ENCODE assay signal across 14 cellular contexts in genomic region chr1:145182578-145183413, GRCh38. TPM values are rescaled to one million over a fixed set of nuclear protein-coding genes. Genes with fewer than 3 reads are reported as not detected.
DNase-seq lines count a peak whose midpoint lies in the region; ATAC-seq, FAIRE-seq and TF ChIP-seq lines count a peak whose summit lies in the region.
"Not testable (repeated sequence)": the region's sequence is repeated elsewhere in the genome, so short reads cannot be mapped to it uniquely, and the experiment has no call there.
"Had no signal": no experiment of that assay in that cellular context is flagged by ENCODE, and none has a peak within 500 bp of the region (broad histone marks: within the 10 kb centered on the region; RNA-seq: fewer than 3 reads in every experiment).

No MANE protein-coding gene starts in this region.

- not testable (repeated sequence) for H3K4me1 Mint-ChIP-seq in natural killer cell

- CTCF ChIA-PET in HCT116 (lab: Charles Lee); K562 (lab: Yijun Ruan, JAX; ENCODE audit: low intra/inter-chr PET ratio): not testable (repeated sequence)

- WGBS in K562 (ENCODE audit: insufficient coverage, low coverage, missing lambda C conversion rate): 0% methylated on average over 3 of the region's 5 CpGs

- POLR2A ChIA-PET in HCT116 (lab: Charles Lee); K562 (lab: Yijun Ruan, JAX): not testable (repeated sequence)

- intact Hi-C loops in HCT116 (cut with micrococcal nuclease); K562 (cut with micrococcal nuclease); left ventricle myocardium superior (cut with micrococcal nuclease); natural killer cell (cut with micrococcal nuclease): not testable (repeated sequence)

- H3K4me2 ChIP-seq in HCT116 (ENCODE audit: low read length); K562 (ENCODE audit: insufficient read depth, low read length): not testable (repeated sequence)

- not testable (repeated sequence) for H3K36me3 Mint-ChIP-seq in natural killer cell

- H2AFZ ChIP-seq in HCT116 (ENCODE audit: low read depth, low read length, poor library complexity, severe bottlenecking); K562 (ENCODE audit: low read depth, low read length): not testable (repeated sequence)

- not testable (repeated sequence) for H3K27me3 ChIP-seq in HCT116 (ENCODE audit: insufficient read depth, low read length); K562 (ENCODE audit: control insufficient read depth in 2 of 2, insufficient read depth in 2 of 2, low read length in 2 of 2)

- TF ChIP-seq CTCF in HCT116 (IDR thresholded peaks at IDR 0.05 in 2 of 3, conservative IDR thresholded peaks at IDR 0.05 in 1 of 3; ENCODE audit: borderline replicate concordance in 1 of 3, insufficient read depth in 1 of 3, low read depth in 2 of 3, low read length in 2 of 3); K562 (IDR thresholded peaks at IDR 0.05 in 2 of 3, conservative IDR thresholded peaks at IDR 0.05 in 1 of 3; ENCODE audit: insufficient read depth in 2 of 3, low read depth in 1 of 3, low read length in 3 of 3); natural killer cell (IDR thresholded peaks at IDR 0.05): not testable (repeated sequence)

- ATAC-seq in GM18861 (IDR thresholded peaks at IDR 0.05; ENCODE audit: unreplicated experiment) (peak; percentile 67), HCT116 (peak; percentile 94), K562 (peak; percentile 99), left ventricle myocardium superior (peak; percentile 47), natural killer cell (peak; percentile 83 to 97 (median 95))
- ATAC-seq in activated CD4-positive, CD25-positive, alpha-beta regulatory T cell treated with anti-CD3 and anti-CD28 coated beads, Interleukin-2, amount 50 U/mL, for 24 hours: peak; percentile 75 to 85

- H3K9me1 ChIP-seq in K562 (ENCODE audit: control insufficient read depth, insufficient read depth, low read length): not testable (repeated sequence)

- RAD21 ChIA-PET in HCT116 (lab: Charles Lee; ENCODE audit: low non-redundant PET in 1 of 2, low total read pairs in 2 of 2, uncharacterized antibody in 2 of 2, unreplicated experiment in 2 of 2): not testable (repeated sequence)

- not testable (repeated sequence) for H3K27ac ChIP-seq in HCT116 (ENCODE audit: low read depth, low read length); K562 (ENCODE audit: extremely low read depth, low read depth, low read length)

- not testable (repeated sequence) for H3K79me2 ChIP-seq in HCT116 (ENCODE audit: insufficient read depth, low read length); K562 (ENCODE audit: control insufficient read depth, insufficient read depth, low read length)

- in situ Hi-C loops in K562 (cut with MboI): not testable (repeated sequence)

- H3K4me3 Mint-ChIP-seq in natural killer cell: not testable (repeated sequence)

- not testable (repeated sequence) for DNase-seq in HCT116 (ENCODE audit: low read depth, low spot score); K562 (ENCODE audit: extremely low read depth in 1 of 4, low spot score in 3 of 4); left ventricle myocardium superior; natural killer cell
- peak; percentile 22 for DNase-seq in NAMALWA (ENCODE audit: low spot score)

- peak overlapping the region in 1 of 2 donors; percentile 29 for H3K27ac Mint-ChIP-seq in natural killer cell

- TF ChIP-seq RAD21 in HCT116 (IDR thresholded peaks at IDR 0.05; ENCODE audit: low read depth) (0 out of 2 replicates have a peak, but pooled peaks have one; percentile 4), K562 (CRISPR knock-in tag; conservative IDR thresholded peaks at IDR 0.05 in 1 of 2, IDR thresholded peaks at IDR 0.05 in 1 of 2) (peak; percentile 48 to 62; a peak in 3 of 4 replicates)

- TF ChIP-seq POLR2A in HCT116 (IDR thresholded peaks at IDR 0.05; ENCODE audit: borderline replicate concordance, extremely low read depth, insufficient read depth, insufficient read length); K562 (conservative IDR thresholded peaks at IDR 0.05): not testable (repeated sequence)

- not testable (repeated sequence) for FAIRE-seq in K562 (lab: Jason Lieb, UNC)

- not testable (repeated sequence) for H3K9ac ChIP-seq in HCT116 (ENCODE audit: low read length); K562 (ENCODE audit: insufficient read depth in 1 of 2, low read depth in 2 of 2, low read length in 2 of 2)

- not testable (repeated sequence) for H3K9me3 ChIP-seq in HCT116 (ENCODE audit: control insufficient read depth in 1 of 2, insufficient read depth in 1 of 2, low read depth in 1 of 2, low read length in 2 of 2); K562 (replicated peaks; ENCODE audit: control insufficient read depth, insufficient read depth, low read depth, low read length)

- TF ChIP-seq EP300 in K562 (IDR thresholded peaks at IDR 0.05; ENCODE audit: low read length): not testable (repeated sequence)

- H3K9me2 ChIP-seq in HCT116 (ENCODE audit: insufficient read depth): not testable (repeated sequence)

- not testable (repeated sequence) for H3K4me3 ChIP-seq in HCT116 (replicated peaks in 1 of 2; ENCODE audit: low read depth in 1 of 2, low read length in 2 of 2); K562

- H4K20me1 ChIP-seq in HCT116 (ENCODE audit: insufficient read depth); K562 (replicated peaks; ENCODE audit: control insufficient read depth, insufficient read depth, low read length): not testable (repeated sequence)

- not testable (repeated sequence) for BruUV-seq in HCT116 (replicated peaks; lab: Mats Ljungman, UMichigan); K562 (replicated peaks; lab: Mats Ljungman, UMichigan)

- not testable (repeated sequence) for H3K4me1 ChIP-seq in HCT116 (ENCODE audit: control insufficient read depth in 1 of 2, insufficient read depth in 2 of 2, low read length in 2 of 2); K562 (replicated peaks in 1 of 2; ENCODE audit: control insufficient read depth in 2 of 2, insufficient read depth in 2 of 2, low read length in 2 of 2)

- not testable (repeated sequence) for H3K36me3 ChIP-seq in HCT116 (ENCODE audit: control insufficient read depth in 1 of 2, insufficient read depth in 2 of 2, low read length in 2 of 2); K562 (ENCODE audit: control insufficient read depth, insufficient read depth, low read length)

- not testable (repeated sequence) for H3K9me3 Mint-ChIP-seq in natural killer cell

- H3K27me3 Mint-ChIP-seq in natural killer cell (ENCODE audit: low read depth in 2 of 2): not testable (repeated sequence)

TF ChIP-seq in K562, 482 proteins besides CTCF, POLR2A, EP300 and RAD21:
- 0 out of 4 replicates have a peak, but pooled peaks of 1 of the 2 experiments have one; percentile 24 for TF ChIP-seq FOXK2 (conservative IDR thresholded peaks at IDR 0.05 in 1 of 2, IDR thresholded peaks at IDR 0.05 in 1 of 2; ENCODE audit: low read depth in 2 of 2)
TF ChIP-seq in K562: peak in this region for 1; not testable (repeated sequence) for 481.

RNA-seq across cellular contexts. Expression of gene PPIAL4D, which starts 59.2 kb away (rescaled TPM):
- total RNA-seq in HCT116 (2021; ENCODE audit: unreplicated experiment) (not detected), K562 (2014; rRNA removed) (not detected in 2 replicates), K562 (2014; rRNA removed; fragmentation: Illumina TruSeq; extraction: Trizol) (not detected in 2 replicates), K562 (2015; rRNA removed; fragmentation: Illumina TruSeq; extraction: Trizol) (not detected in 2 replicates), K562 (2021) (not detected in 2 replicates), left ventricle myocardium superior (not detected), natural killer cell (not detected)
- polyA plus RNA-seq in HCT116 (2012): not detected in 2 replicates
- total RNA-seq in K562 (2011; cell fraction: chromatin; rRNA removed; ENCODE audit: low replicate concordance): not detected in 2 replicates
- not detected in 2 replicates for total RNA-seq in K562 (2011; cell fraction: nucleolus; rRNA removed)
- not detected in 2 replicates for total RNA-seq in K562 (2011; cell fraction: nucleoplasm; rRNA removed)
- polyA plus RNA-seq in K562 (2011; rRNA removed) (not detected in 2 replicates), K562 (2014; fragmentation: Illumina TruSeq; extraction: Trizol) (not detected in 2 replicates), K562 (2014; fragmentation: Nextera tagmentation; extraction: Ambion mirVana) (not detected), K562 (2014; rRNA removed) (not detected in 2 replicates)
- not detected in 2 replicates for polyA plus RNA-seq in K562 (2011; cell fraction: cytosol; rRNA removed)
- polyA plus RNA-seq in K562 (2011; cell fraction: nucleus; rRNA removed): not detected in 2 replicates
- polyA plus RNA-seq in K562 (2012): not detected in 2 replicates
- polyA minus RNA-seq in K562 (2011; rRNA and poly(A)+ RNA removed): not detected in 2 replicates
- not detected in 2 replicates for polyA minus RNA-seq in K562 (2011; cell fraction: cytosol; rRNA and poly(A)+ RNA removed)
- not detected in 2 replicates for polyA minus RNA-seq in K562 (2011; cell fraction: nucleus; rRNA and poly(A)+ RNA removed)
- total RNA-seq: Calu3, fibroblast of lung, H1, mononuclear cell, PC-9, SJSA1, smooth muscle cell had no signal
- polyA plus RNA-seq: fibroblast of lung, H1, smooth muscle cell had no signal

Comparison
In these comparisons a context has a peak if more than half of its experiments do, and no peak if none do; other contexts are left out.
1. ATAC-seq: peak in every context shown above with its lines; median percentile 99 in K562; 95 in natural killer cell; 94 in HCT116; 80 in activated CD4-positive, CD25-positive, alpha-beta regulatory T cell treated with anti-CD3 and anti-CD28 coated beads, Interleukin-2, amount 50 U/mL, for 24 hours; 67 in GM18861; 47 in left ventricle myocardium superior.